1 cellular context compared by ENCODE assay signal in genomic region chr7:91892821-91893340, GRCh38.
TF ChIP-seq lines count a peak whose summit lies in the region.

No MANE protein-coding gene starts in this region.

TF ChIP-seq in K562, 482 proteins besides CTCF, POLR2A, EP300 and RAD21 (continued from another document and continues in another):
- TF ChIP-seq FIP1L1 (IDR thresholded peaks at IDR 0.05; ENCODE audit: low read depth, low read length, poor library complexity, severe bottlenecking): no peak
- TF ChIP-seq CHD7 (IDR thresholded peaks at IDR 0.05; ENCODE audit: low read depth, low read length): no peak
- TF ChIP-seq, protein P1, sequence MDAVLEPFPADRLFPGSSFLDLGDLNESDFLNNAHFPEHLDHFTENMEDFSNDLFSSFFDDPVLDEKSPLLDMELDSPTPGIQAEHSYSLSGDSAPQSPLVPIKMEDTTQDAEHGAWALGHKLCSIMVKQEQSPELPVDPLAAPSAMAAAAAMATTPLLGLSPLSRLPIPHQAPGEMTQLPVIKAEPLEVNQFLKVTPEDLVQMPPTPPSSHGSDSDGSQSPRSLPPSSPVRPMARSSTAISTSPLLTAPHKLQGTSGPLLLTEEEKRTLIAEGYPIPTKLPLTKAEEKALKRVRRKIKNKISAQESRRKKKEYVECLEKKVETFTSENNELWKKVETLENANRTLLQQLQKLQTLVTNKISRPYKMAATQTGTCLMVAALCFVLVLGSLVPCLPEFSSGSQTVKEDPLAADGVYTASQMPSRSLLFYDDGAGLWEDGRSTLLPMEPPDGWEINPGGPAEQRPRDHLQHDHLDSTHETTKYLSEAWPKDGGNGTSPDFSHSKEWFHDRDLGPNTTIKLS (IDR thresholded peaks at IDR 0.05; ENCODE audit: borderline replicate concordance, low read depth): no peak
- TF ChIP-seq ZFP1 (CRISPR knock-in tag; IDR thresholded peaks at IDR 0.05): no peak
- no peak for TF ChIP-seq FOS (IDR thresholded peaks at IDR 0.05; ENCODE audit: extremely low read depth, insufficient read length)
- no peak for TF ChIP-seq NKRF (IDR thresholded peaks at IDR 0.05; ENCODE audit: borderline replicate concordance)
- TF ChIP-seq, protein P2, sequence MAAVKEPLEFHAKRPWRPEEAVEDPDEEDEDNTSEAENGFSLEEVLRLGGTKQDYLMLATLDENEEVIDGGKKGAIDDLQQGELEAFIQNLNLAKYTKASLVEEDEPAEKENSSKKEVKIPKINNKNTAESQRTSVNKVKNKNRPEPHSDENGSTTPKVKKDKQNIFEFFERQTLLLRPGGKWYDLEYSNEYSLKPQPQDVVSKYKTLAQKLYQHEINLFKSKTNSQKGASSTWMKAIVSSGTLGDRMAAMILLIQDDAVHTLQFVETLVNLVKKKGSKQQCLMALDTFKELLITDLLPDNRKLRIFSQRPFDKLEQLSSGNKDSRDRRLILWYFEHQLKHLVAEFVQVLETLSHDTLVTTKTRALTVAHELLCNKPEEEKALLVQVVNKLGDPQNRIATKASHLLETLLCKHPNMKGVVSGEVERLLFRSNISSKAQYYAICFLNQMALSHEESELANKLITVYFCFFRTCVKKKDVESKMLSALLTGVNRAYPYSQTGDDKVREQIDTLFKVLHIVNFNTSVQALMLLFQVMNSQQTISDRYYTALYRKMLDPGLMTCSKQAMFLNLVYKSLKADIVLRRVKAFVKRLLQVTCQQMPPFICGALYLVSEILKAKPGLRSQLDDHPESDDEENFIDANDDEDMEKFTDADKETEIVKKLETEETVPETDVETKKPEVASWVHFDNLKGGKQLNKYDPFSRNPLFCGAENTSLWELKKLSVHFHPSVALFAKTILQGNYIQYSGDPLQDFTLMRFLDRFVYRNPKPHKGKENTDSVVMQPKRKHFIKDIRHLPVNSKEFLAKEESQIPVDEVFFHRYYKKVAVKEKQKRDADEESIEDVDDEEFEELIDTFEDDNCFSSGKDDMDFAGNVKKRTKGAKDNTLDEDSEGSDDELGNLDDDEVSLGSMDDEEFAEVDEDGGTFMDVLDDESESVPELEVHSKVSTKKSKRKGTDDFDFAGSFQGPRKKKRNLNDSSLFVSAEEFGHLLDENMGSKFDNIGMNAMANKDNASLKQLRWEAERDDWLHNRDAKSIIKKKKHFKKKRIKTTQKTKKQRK (IDR thresholded peaks at IDR 0.05; ENCODE audit: borderline replicate concordance, low read depth, low read length): no peak
- TF ChIP-seq JUND (IDR thresholded peaks at IDR 0.05; ENCODE audit: borderline replicate concordance, low read depth, low read length): no peak
- TF ChIP-seq JUND (tag; IDR thresholded peaks at IDR 0.05; ENCODE audit: borderline replicate concordance, low read depth, low read length): 0 out of 3 replicates have a peak, but pooled peaks have one; percentile 17
- no peak for TF ChIP-seq ZNF695 (CRISPR knock-in tag; IDR thresholded peaks at IDR 0.05)
- TF ChIP-seq, protein P3, sequence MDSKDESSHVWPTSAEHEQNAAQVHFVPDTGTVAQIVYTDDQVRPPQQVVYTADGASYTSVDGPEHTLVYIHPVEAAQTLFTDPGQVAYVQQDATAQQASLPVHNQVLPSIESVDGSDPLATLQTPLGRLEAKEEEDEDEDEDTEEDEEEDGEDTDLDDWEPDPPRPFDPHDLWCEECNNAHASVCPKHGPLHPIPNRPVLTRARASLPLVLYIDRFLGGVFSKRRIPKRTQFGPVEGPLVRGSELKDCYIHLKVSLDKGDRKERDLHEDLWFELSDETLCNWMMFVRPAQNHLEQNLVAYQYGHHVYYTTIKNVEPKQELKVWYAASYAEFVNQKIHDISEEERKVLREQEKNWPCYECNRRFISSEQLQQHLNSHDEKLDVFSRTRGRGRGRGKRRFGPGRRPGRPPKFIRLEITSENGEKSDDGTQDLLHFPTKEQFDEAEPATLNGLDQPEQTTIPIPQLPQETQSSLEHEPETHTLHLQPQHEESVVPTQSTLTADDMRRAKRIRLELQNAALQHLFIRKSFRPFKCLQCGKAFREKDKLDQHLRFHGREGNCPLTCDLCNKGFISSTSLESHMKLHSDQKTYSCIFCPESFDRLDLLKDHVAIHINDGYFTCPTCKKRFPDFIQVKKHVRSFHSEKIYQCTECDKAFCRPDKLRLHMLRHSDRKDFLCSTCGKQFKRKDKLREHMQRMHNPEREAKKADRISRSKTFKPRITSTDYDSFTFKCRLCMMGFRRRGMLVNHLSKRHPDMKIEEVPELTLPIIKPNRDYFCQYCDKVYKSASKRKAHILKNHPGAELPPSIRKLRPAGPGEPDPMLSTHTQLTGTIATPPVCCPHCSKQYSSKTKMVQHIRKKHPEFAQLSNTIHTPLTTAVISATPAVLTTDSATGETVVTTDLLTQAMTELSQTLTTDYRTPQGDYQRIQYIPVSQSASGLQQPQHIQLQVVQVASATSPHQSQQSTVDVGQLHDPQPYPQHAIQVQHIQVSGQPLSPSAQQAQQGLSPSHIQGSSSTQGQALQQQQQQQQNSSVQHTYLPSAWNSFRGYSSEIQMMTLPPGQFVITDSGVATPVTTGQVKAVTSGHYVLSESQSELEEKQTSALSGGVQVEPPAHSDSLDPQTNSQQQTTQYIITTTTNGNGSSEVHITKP (IDR thresholded peaks at IDR 0.05; ENCODE audit: partially characterized antibody): no peak
- TF ChIP-seq ZBTB11 (CRISPR knock-in tag; IDR thresholded peaks at IDR 0.05): no peak
- no peak for TF ChIP-seq ZNF184 (CRISPR knock-in tag; IDR thresholded peaks at IDR 0.05)
- TF ChIP-seq ZBED1 (IDR thresholded peaks at IDR 0.05): no peak
- no peak for TF ChIP-seq TAF7 (tag; IDR thresholded peaks at IDR 0.05)
- TF ChIP-seq MED1 (CRISPR knock-in tag; IDR thresholded peaks at IDR 0.05; ENCODE audit: borderline replicate concordance): no peak
- TF ChIP-seq NFIC (IDR thresholded peaks at IDR 0.05): peak; percentile 31
- TF ChIP-seq, protein P4, sequence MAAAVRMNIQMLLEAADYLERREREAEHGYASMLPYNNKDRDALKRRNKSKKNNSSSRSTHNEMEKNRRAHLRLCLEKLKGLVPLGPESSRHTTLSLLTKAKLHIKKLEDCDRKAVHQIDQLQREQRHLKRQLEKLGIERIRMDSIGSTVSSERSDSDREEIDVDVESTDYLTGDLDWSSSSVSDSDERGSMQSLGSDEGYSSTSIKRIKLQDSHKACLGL (CRISPR knock-in tag; IDR thresholded peaks at IDR 0.05; ENCODE audit: borderline replicate concordance, poor library complexity, severe bottlenecking): no peak
- no peak for TF ChIP-seq NR0B1 (IDR thresholded peaks at IDR 0.05; ENCODE audit: partially characterized antibody)
- TF ChIP-seq ZNF12 (CRISPR knock-in tag; IDR thresholded peaks at IDR 0.05): no peak
